1 cellular context compared by ENCODE assay signal in the genomic region with DNA sequence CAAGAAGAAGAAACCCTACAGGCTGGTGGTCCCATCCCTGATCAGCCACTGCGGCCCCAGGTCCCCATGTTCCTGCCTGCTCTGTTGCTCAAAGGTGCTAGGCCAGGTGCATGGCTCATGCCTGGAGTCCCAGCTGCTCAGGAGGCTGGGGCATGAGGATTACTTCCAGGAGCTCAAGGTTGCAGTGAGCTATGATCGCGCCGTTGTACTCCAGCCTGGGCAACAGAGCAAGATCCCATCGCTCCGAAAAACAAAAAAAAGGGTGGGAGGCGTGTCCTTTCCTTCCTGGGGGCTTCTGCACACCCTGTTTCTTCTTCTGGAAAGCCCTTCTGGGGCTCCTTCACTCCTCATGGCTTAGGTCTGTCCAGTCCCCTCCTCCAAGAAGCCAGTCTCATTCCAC.
A peak's percentile ranks its signal among the peaks of the same experiment; 100 is the strongest.
TF ChIP-seq lines count a peak whose summit lies in the region.

No MANE protein-coding gene starts in this region.

TF ChIP-seq in HepG2, 621 proteins besides CTCF, POLR2A, EP300 and RAD21:
- TF ChIP-seq ZNF121 (CRISPR knock-in tag; IDR thresholded peaks at IDR 0.05), result peak; percentile 56; the same call in 1 of the 2 replicates
- no peak for TF ChIP-seq SP1 (IDR thresholded peaks at IDR 0.05)
- no peak for TF ChIP-seq SP1 (CRISPR knock-in tag; IDR thresholded peaks at IDR 0.05)
TF ChIP-seq in HepG2: peak in this region for 1.
